Comparison of ENCODE assay signal across 2 cellular contexts in genomic region chr1:156356875-156357534, GRCh38.
TF ChIP-seq lines count a peak whose summit lies in the region.

No MANE protein-coding gene starts in this region.

TF ChIP-seq in HCT116, 20 proteins besides CTCF, POLR2A, EP300 and RAD21:
- TF ChIP-seq POLR2AphosphoS5 (IDR thresholded peaks at IDR 0.05; ENCODE audit: low read depth, low read length) (peak; percentile 45; the same call in 1 of the 2 replicates), SIN3A (IDR thresholded peaks at IDR 0.05; ENCODE audit: low read depth) (no peak), CBX3 (IDR thresholded peaks at IDR 0.05; ENCODE audit: low read depth) (no peak), YY1 (IDR thresholded peaks at IDR 0.05; ENCODE audit: extremely low read depth, insufficient replicate concordance, low read depth, low read length) (peak; percentile 24), ZFX (IDR thresholded peaks at IDR 0.05) (no peak)

TF ChIP-seq in neural cell, 6 proteins besides CTCF, POLR2A, EP300 and RAD21:
- TF ChIP-seq POLR2AphosphoS5 (IDR thresholded peaks at IDR 0.05): no peak
- peak; percentile 57 for TF ChIP-seq SMC3 (conservative IDR thresholded peaks at IDR 0.05; ENCODE audit: poor library complexity)
